16 cellular contexts compared by ENCODE assay signal in genomic region chr2:1940660-1941059, GRCh38.
A peak's percentile ranks its signal among the peaks of the same experiment; 100 is the strongest.
DNase-seq lines count a peak whose midpoint lies in the region; ATAC-seq and TF ChIP-seq lines count a peak whose summit lies in the region.
"Had no signal": no experiment of that assay in that cellular context is flagged by ENCODE, and none has a peak within 500 bp of the region (broad histone marks: within the 10 kb centered on the region; RNA-seq: fewer than 3 reads in every experiment).

No MANE protein-coding gene starts in this region.

- TF ChIP-seq CTCF in dorsolateral prefrontal cortex (IDR thresholded peaks at IDR 0.05 in 54 of 56, conservative IDR thresholded peaks at IDR 0.05 in 2 of 56; ENCODE audit: low read depth in 1 of 56, partially characterized antibody in 56 of 56) (no peak), esophagus squamous epithelium (IDR thresholded peaks at IDR 0.05) (no peak)

- no peaks in the 10 kb centered on the region for H3K9me3 ChIP-seq in esophagus squamous epithelium
- H3K9me3 ChIP-seq: BLaER1, SJSA1 had no signal

- H3K27me3 ChIP-seq in dorsolateral prefrontal cortex: no peaks in the 10 kb centered on the region
- H3K27me3 ChIP-seq in esophagus squamous epithelium: no peaks in the 10 kb centered on the region
- H3K27me3 ChIP-seq: BLaER1 had no signal

- no peak overlapping the region for H3K4me3 ChIP-seq in dorsolateral prefrontal cortex
- no peak overlapping the region for H3K4me3 ChIP-seq in esophagus squamous epithelium
- H3K4me3 ChIP-seq: BLaER1, SJSA1 had no signal

- H3K36me3 ChIP-seq in esophagus squamous epithelium: no peaks in the 10 kb centered on the region
- H3K36me3 ChIP-seq: BLaER1, SJSA1 had no signal

- DNase-seq in EL: peak; percentile 1
- DNase-seq in NCI-H345 treated with DMSO at 0.1 percent for 48 hours (lab: John Stamatoyannopoulos, UW; ENCODE audit: unreplicated experiment): peak; percentile 60
- peak in 9 of 10 donors; percentile 59 to 87 (median 65) for DNase-seq in dorsolateral prefrontal cortex
- DNase-seq in mucosa of gallbladder (ENCODE audit: low spot score): peak; percentile 47
- DNase-seq in NCI-H2227 (lab: John Stamatoyannopoulos, UW; ENCODE audit: unreplicated experiment): no peak
- DNase-seq in esophagus squamous epithelium (lab: John Stamatoyannopoulos, UW): no peak
- no peak for DNase-seq in stimulated activated naive CD4-positive, alpha-beta T cell (lab: John Stamatoyannopoulos, UW)
- DNase-seq: activated CD8-positive, alpha-beta T cell treated with anti-CD3 and anti-CD28 coated beads for 36 hours; foreskin fibroblast; islet precursor cell; MV-4-11; NCI-H69; stimulated activated CD4-positive, alpha-beta T cell treated with anti-CD3 and anti-CD28 coated beads, Interleukin-4, amount 100 ng/mL, for 24 hours had no signal

- ATAC-seq in GM18868 (IDR thresholded peaks at IDR 0.05; ENCODE audit: unreplicated experiment): no peak
- ATAC-seq: activated CD8-positive, alpha-beta T cell treated with anti-CD3 and anti-CD28 coated beads for 36 hours had no signal

- intact Hi-C loops in dorsolateral prefrontal cortex (cut with DNase I): no loop called here
- intact Hi-C loops in esophagus squamous epithelium (cut with DNase I): no loop called here

- H3K27ac ChIP-seq in dorsolateral prefrontal cortex (peak overlapping the region in 1 of 59 donors; percentile 20), esophagus squamous epithelium (no peak overlapping the region)
- H3K27ac ChIP-seq: BLaER1, SJSA1 had no signal

- 60 to 79% methylated on average over 5 to 6 of the region's 6 CpGs for WGBS in esophagus squamous epithelium, 2 donors

- no peak for TF ChIP-seq POLR2A in esophagus squamous epithelium (IDR thresholded peaks at IDR 0.05)

- H3K4me1 ChIP-seq in esophagus squamous epithelium: peaks cover 0 to 7% (median 0%) of the 10 kb centered on the region in 3 donors
- H3K4me1 ChIP-seq: SJSA1 had no signal

Comparison
In these comparisons a context has a peak if more than half of its experiments do, and no peak if none do; other contexts are left out.
1. DNase-seq: peak in EL (single experiment), NCI-H345 treated with DMSO at 0.1 percent for 48 hours (single experiment), dorsolateral prefrontal cortex (9 of 10) and mucosa of gallbladder (single experiment); none in NCI-H2227 (single experiment), esophagus squamous epithelium (single experiment) and stimulated activated naive CD4-positive, alpha-beta T cell (0 of 6).